In the genomic region with DNA sequence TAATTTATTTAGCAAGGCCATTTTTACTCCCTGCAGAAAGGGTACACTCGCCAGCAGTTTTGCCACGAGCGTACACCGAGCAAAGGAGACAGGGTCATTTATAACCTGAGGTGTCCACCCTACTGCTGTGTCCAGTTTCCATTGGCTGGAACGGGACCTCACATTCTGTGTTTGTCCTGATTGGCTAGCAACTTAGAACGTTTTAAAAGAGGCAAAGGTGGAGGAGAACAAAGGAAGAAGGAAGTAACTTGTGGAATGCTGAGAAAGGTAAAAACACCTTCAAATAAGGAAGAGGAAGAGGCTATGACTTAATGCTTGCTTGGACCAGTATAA, we compare ENCODE assay signal across 9 cellular contexts. TPM values are rescaled to one million over a fixed set of nuclear protein-coding genes. Genes with fewer than 3 reads are reported as not detected.
DNase-seq lines count a peak whose midpoint lies in the region; ATAC-seq and TF ChIP-seq lines count a peak whose summit lies in the region.
"Not testable (repeated sequence)": the region's sequence is repeated elsewhere in the genome, so short reads cannot be mapped to it uniquely, and the experiment has no call there.
"Had no signal": no experiment of that assay in that cellular context is flagged by ENCODE, and none has a peak within 500 bp of the region (broad histone marks: within the 10 kb centered on the region; RNA-seq: fewer than 3 reads in every experiment).

No MANE protein-coding gene starts in this region.

- not testable (repeated sequence) for H3K9me3 ChIP-seq in A673 (ENCODE audit: low read depth, low read length, poor library complexity, severe bottlenecking); IMR-90 (ENCODE audit: control insufficient read depth, insufficient read depth, low read length); SU-DHL-6 (ENCODE audit: insufficient read depth, low read length); esophagus muscularis mucosa; lower lobe of right lung

- not testable (repeated sequence) for H3K9me3 Mint-ChIP-seq in activated naive CD8-positive, alpha-beta T cell (ENCODE audit: low read depth)

- not testable (repeated sequence) for H2BK15ac ChIP-seq in IMR-90 (ENCODE audit: low read depth, low read length)

- H3K27ac ChIP-seq in A673 (ENCODE audit: low read depth, low read length, poor library complexity, severe bottlenecking), result peak overlapping the region; percentile 92
- not testable (repeated sequence) for H3K27ac ChIP-seq in IMR-90 (ENCODE audit: insufficient read depth, low read length)
- peak overlapping the region; percentile 74 for H3K27ac ChIP-seq in SU-DHL-6 (ENCODE audit: low read depth, low read length)
- H3K27ac ChIP-seq in esophagus muscularis mucosa (replicated peaks in 1 of 4), result peak overlapping the region; percentile 97 to 99 (median 98)
- H3K27ac ChIP-seq in lower lobe of right lung, result peak overlapping the region; percentile 99
- H3K27ac ChIP-seq in skin epidermis, result peak overlapping the region in 18 of 21 experiments; percentile 95 to 100 (median 99)

- not testable (repeated sequence) for H3K14ac ChIP-seq in IMR-90 (replicated peaks; ENCODE audit: low read depth, low read length)

- not testable (repeated sequence) for H2AFZ ChIP-seq in IMR-90 (replicated peaks; ENCODE audit: low read length, poor library complexity)
- H2AFZ ChIP-seq in SU-DHL-6 (ENCODE audit: low read depth, low read length, severe bottlenecking), result peak overlapping the region; percentile 52

- not testable (repeated sequence) for H3K36me3 ChIP-seq in A673 (ENCODE audit: insufficient read depth, low read length, poor library complexity, severe bottlenecking); IMR-90 (ENCODE audit: control insufficient read depth, insufficient read depth, low read length); SU-DHL-6 (ENCODE audit: low read length); esophagus muscularis mucosa; lower lobe of right lung

- not testable (repeated sequence) for H3K27me3 ChIP-seq in A673 (replicated peaks; ENCODE audit: insufficient read depth, low read depth, low read length, poor library complexity); IMR-90 (ENCODE audit: control insufficient read depth, insufficient read depth, low read length); SU-DHL-6 (ENCODE audit: low read length); lower lobe of right lung (ENCODE audit: low read depth)
- H3K27me3 ChIP-seq in esophagus muscularis mucosa, result peaks cover 0 to 12% (median 0%) of the 10 kb centered on the region in 4 donors

- H2BK20ac ChIP-seq in IMR-90 (ENCODE audit: low read depth, low read length), result not testable (repeated sequence)

- not testable (repeated sequence) for H3K9me2 ChIP-seq in SU-DHL-6 (replicated peaks; ENCODE audit: insufficient read depth, low read length)

- in situ Hi-C loops in IMR-90 (cut with MboI; ENCODE audit: low sequenced_read_pairs), result loop anchor here (25.0 kb wide), 1 partner anchor 350 kb away; the partner anchor contains the start of genes AP1M1 and FAM32A

- ATAC-seq in GM18517 (IDR thresholded peaks at IDR 0.05; ENCODE audit: unreplicated experiment) (peak; percentile 13), IMR-90 (ENCODE audit: low read depth) (peak; percentile 12), lower lobe of right lung (peak; percentile 56 to 61)

- not testable (repeated sequence) for H3K36me3 Mint-ChIP-seq in activated naive CD8-positive, alpha-beta T cell

- not testable (repeated sequence) for H3K18ac ChIP-seq in IMR-90 (ENCODE audit: low read depth, low read length)

- H3K4me3 ChIP-seq in A673 (ENCODE audit: low read depth, low read length, poor library complexity, severe bottlenecking), result peak overlapping the region; percentile 63
- peak overlapping the region; percentile 82 for H3K4me3 ChIP-seq in IMR-90 (ENCODE audit: insufficient read depth, low read depth, low read length)
- peak overlapping the region; percentile 59 for H3K4me3 ChIP-seq in SU-DHL-6 (ENCODE audit: insufficient read depth, low read length, poor library complexity, severe bottlenecking)
- H3K4me3 ChIP-seq in esophagus muscularis mucosa, result peak overlapping the region; percentile 79 to 98 (median 86)
- peak overlapping the region; percentile 76 for H3K4me3 ChIP-seq in lower lobe of right lung
- peak overlapping the region; percentile 56 to 91 (median 68) for H3K4me3 ChIP-seq in skin epidermis

- dilution Hi-C loops in IMR-90 (cut with HindIII; ENCODE audit: low sequenced_read_pairs, unreplicated experiment), result not testable (repeated sequence)

- H4K8ac ChIP-seq in IMR-90 (ENCODE audit: low read depth in 2 of 2, low read length in 2 of 2), result peak overlapping the region; percentile 54 to 63; a peak in 2 of 4 replicates

- not testable (repeated sequence) for H3K4ac ChIP-seq in IMR-90 (ENCODE audit: low read depth, low read length)

- H3K4me2 ChIP-seq in IMR-90 (ENCODE audit: low read depth, low read length) (peak overlapping the region; percentile 80), SU-DHL-6 (ENCODE audit: low read depth, low read length, poor library complexity, severe bottlenecking) (peak overlapping the region; percentile 59)

- H3K27me3 Mint-ChIP-seq in activated naive CD8-positive, alpha-beta T cell, result not testable (repeated sequence)

- H3K79me1 ChIP-seq in IMR-90 (ENCODE audit: low read depth in 1 of 2, low read length in 2 of 2), result not testable (repeated sequence)

- not testable (repeated sequence) for TF ChIP-seq RAD21 in IMR-90 (IDR thresholded peaks at IDR 0.05; ENCODE audit: low read length)

- POLR2A ChIA-PET in A673 (lab: Charles Lee; ENCODE audit: low non-redundant PET), result interaction anchor here (0.6 kb wide), 2 partner anchors 10 to 313 kb away, joined by 4 to 11 read pairs; no protein-coding TSS in a partner anchor
- POLR2A ChIA-PET in IMR-90 (lab: Charles Lee; ENCODE audit: unreplicated experiment), result not testable (repeated sequence)

- H3F3A ChIP-seq in SU-DHL-6 (ENCODE audit: insufficient read depth), result not testable (repeated sequence)

- not testable (repeated sequence) for H3K56ac ChIP-seq in IMR-90 (ENCODE audit: extremely low read depth, insufficient read depth, low read length)

- H4K5ac ChIP-seq in IMR-90 (ENCODE audit: low read depth, low read length), result peak overlapping the region; percentile 38; the same call in 1 of the 2 replicates

- peak overlapping the region; percentile 97 for H3K27ac Mint-ChIP-seq in activated naive CD8-positive, alpha-beta T cell

- H3K4me3 Mint-ChIP-seq in activated naive CD8-positive, alpha-beta T cell, result peak overlapping the region; percentile 92

- CTCF ChIA-PET in A673 (lab: Charles Lee); IMR-90 (lab: Yijun Ruan, JAX): not testable (repeated sequence)

- not testable (repeated sequence) for H3K23ac ChIP-seq in IMR-90 (ENCODE audit: low read depth, low read length)

- TF ChIP-seq EP300 in esophagus muscularis mucosa (IDR thresholded peaks at IDR 0.05), result not testable (repeated sequence)

- H2AK9ac ChIP-seq in IMR-90 (replicated peaks; ENCODE audit: low read depth, low read length, poor library complexity), result not testable (repeated sequence)

- not testable (repeated sequence) for H3K9me1 ChIP-seq in IMR-90 (ENCODE audit: insufficient read depth, low read length)

- H4K91ac ChIP-seq in IMR-90 (ENCODE audit: insufficient read depth, low read depth, low read length), result not testable (repeated sequence)

- H2BK120ac ChIP-seq in IMR-90 (ENCODE audit: low read depth, low read length), result not testable (repeated sequence)

- not testable (repeated sequence) for H2AK5ac ChIP-seq in IMR-90 (ENCODE audit: low read depth, low read length)

- not testable (repeated sequence) for H3K4me1 ChIP-seq in A673 (ENCODE audit: insufficient read depth, low read length, poor library complexity, severe bottlenecking); IMR-90 (ENCODE audit: control insufficient read depth, insufficient read depth, low read length); lower lobe of right lung
- peaks cover 7 to 16% (median 14%) of the 10 kb centered on the region in 4 donors for H3K4me1 ChIP-seq in esophagus muscularis mucosa

- not testable (repeated sequence) for H3K79me2 ChIP-seq in SU-DHL-6 (ENCODE audit: insufficient read depth, low read length)

- intact Hi-C loops in A673 (cut with micrococcal nuclease; ENCODE audit: unreplicated experiment); IMR-90 (cut with micrococcal nuclease); esophagus muscularis mucosa (cut with DNase I); lower lobe of right lung (cut with DNase I): not testable (repeated sequence)

- not testable (repeated sequence) for TF ChIP-seq CTCF in A673 (conservative IDR thresholded peaks at IDR 0.05; ENCODE audit: low read depth, low read length); IMR-90 (conservative IDR thresholded peaks at IDR 0.05; ENCODE audit: low read depth, low read length); SU-DHL-6 (IDR thresholded peaks at IDR 0.05; ENCODE audit: insufficient read depth, low read length, poor library complexity, severe bottlenecking); esophagus muscularis mucosa (IDR thresholded peaks at IDR 0.05); lower lobe of right lung (IDR thresholded peaks at IDR 0.05)

- H3K9ac ChIP-seq in IMR-90 (ENCODE audit: low read depth, low read length), result 0 out of 2 replicates have a peak overlapping the region, but pooled peaks have one; percentile 7
- H3K9ac ChIP-seq in SU-DHL-6 (ENCODE audit: low read length), result peak overlapping the region; percentile 71

- TSS peak; percentile 91 for BruUV-seq in A673 (replicated peaks; lab: Mats Ljungman, UMichigan)
- BruUV-seq in IMR-90 (replicated peaks; lab: Mats Ljungman, UMichigan), result not testable (repeated sequence)

- not testable (repeated sequence) for DNase-seq in A673 (ENCODE audit: low spot score); IMR-90; esophagus muscularis mucosa (ENCODE audit: extremely low spot score); lower lobe of right lung

- peaks cover 40% of the 10 kb centered on the region for H3K4me1 Mint-ChIP-seq in activated naive CD8-positive, alpha-beta T cell (ENCODE audit: low read depth)

- not testable (repeated sequence) for H2BK5ac ChIP-seq in IMR-90 (ENCODE audit: low read depth, low read length, poor library complexity, severe bottlenecking)

- H4K20me1 ChIP-seq in IMR-90 (ENCODE audit: insufficient read depth, low read length); SU-DHL-6 (ENCODE audit: low read depth, low read length): not testable (repeated sequence)

- no CpG with 5 or more reads among the region's 6 CpGs for WGBS in IMR-90 (ENCODE audit: extremely low coverage in 2 of 2, insufficient read length in 1 of 2), 2 experiments
- 2% methylated on average over 6 of the region's 6 CpGs for WGBS in esophagus muscularis mucosa

- not testable (repeated sequence) for TF ChIP-seq POLR2A in IMR-90 (IDR thresholded peaks at IDR 0.05; ENCODE audit: low read depth, low read length); esophagus muscularis mucosa (IDR thresholded peaks at IDR 0.05; ENCODE audit: low read depth)

RNA-seq across cellular contexts. Expression of gene OR10H1, which starts 21.9 kb away (rescaled TPM):
- total RNA-seq in A673 (2021) (not detected in 2 replicates), IMR-90 (2012; rRNA removed) (not detected in 2 replicates), esophagus muscularis mucosa (not detected), lower lobe of right lung (not detected)
- polyA plus RNA-seq in IMR-90 (2012; rRNA removed), result not detected in 2 replicates
- not detected in 2 replicates for polyA plus RNA-seq in IMR-90 (2012; cell fraction: cytosol; rRNA removed)
- not detected in 2 replicates for polyA plus RNA-seq in IMR-90 (2012; cell fraction: nucleus; rRNA removed; ENCODE audit: low replicate concordance)
- total RNA-seq: temporal lobe had no signal

RNA-seq across cellular contexts. Expression of gene OR10H5, which starts 49.9 kb away (rescaled TPM):
- total RNA-seq in A673 (2021) (not detected in 2 replicates), IMR-90 (2012; rRNA removed) (not detected in 2 replicates), esophagus muscularis mucosa (under 1 TPM in 1 of 4 donors, not detected in 3; 0.06 TPM), lower lobe of right lung (not detected)
- not detected in 2 replicates for polyA plus RNA-seq in IMR-90 (2012; rRNA removed)
- polyA plus RNA-seq in IMR-90 (2012; cell fraction: cytosol; rRNA removed), result not detected in 2 replicates
- polyA plus RNA-seq in IMR-90 (2012; cell fraction: nucleus; rRNA removed; ENCODE audit: low replicate concordance), result not detected in 2 replicates
- total RNA-seq: temporal lobe had no signal
